Comparison of ENCODE assay signal across 17 cellular contexts in genomic region chr9:93532121-93532520, GRCh38. TPM values are rescaled to one million over a fixed set of nuclear protein-coding genes. Genes with fewer than 3 reads are reported as not detected.
DNase-seq lines count a peak whose midpoint lies in the region; ATAC-seq, FAIRE-seq and TF ChIP-seq lines count a peak whose summit lies in the region.
"Had no signal": no experiment of that assay in that cellular context is flagged by ENCODE, and none has a peak within 500 bp of the region (broad histone marks: within the 10 kb centered on the region; RNA-seq: fewer than 3 reads in every experiment).

No MANE protein-coding gene starts in this region.

- CTCF ChIA-PET in CD4-positive, alpha-beta T cell (lab: Charles Lee), result no interaction called here

- no peak overlapping the region for H3K4me3 ChIP-seq in prostate gland
- H3K4me3 ChIP-seq: BLaER1 treated with 17β-estradiol and CSF1 and Interleukin-3, amounts not matched to agents 10 nM and 100 nM had no signal

- H3K27ac Mint-ChIP-seq in CD4-positive, alpha-beta T cell, result no peak overlapping the region

- TF ChIP-seq POLR2A in prostate gland (IDR thresholded peaks at IDR 0.05), result no peak

- POLR2A ChIA-PET in CD4-positive, alpha-beta T cell (lab: Charles Lee), result no interaction called here

- DNase-seq in astrocyte of the hippocampus (ENCODE audit: low read depth, low spot score) (peak; percentile 51), fibroblast of the conjunctiva (ENCODE audit: low read depth) (peak; percentile 23), prostate gland (ENCODE audit: low spot score) (no peak), NCI-H2081 (lab: John Stamatoyannopoulos, UW) (no peak), DMS53 (lab: John Stamatoyannopoulos, UW) (no peak), RCC 7860 (ENCODE audit: low spot score) (no peak)
- DNase-seq in CD4-positive, alpha-beta T cell, result no peak
- DNase-seq: ACHN; CD4-positive, alpha-beta memory T cell; DMS79 treated with DMSO at 0.1 percent for 48 hours; EL had no signal

- WGBS in prostate gland, result 12% methylated on average over 8 of the region's 8 CpGs

- H3K4me1 ChIP-seq in prostate gland (replicated peaks), result peaks cover 6% of the 10 kb centered on the region

- no peak for ATAC-seq in CD4-positive, alpha-beta T cell (ENCODE audit: poor library complexity)

- H3K9me3 Mint-ChIP-seq in CD4-positive, alpha-beta T cell, result no peaks in the 10 kb centered on the region
- H3K9me3 Mint-ChIP-seq: CD4-positive, alpha-beta memory T cell had no signal

- no peaks in the 10 kb centered on the region for H3K9me3 ChIP-seq in prostate gland
- no peaks in the 10 kb centered on the region for H3K9me3 ChIP-seq in CD4-positive, alpha-beta T cell (ENCODE audit: control insufficient read depth, low read length)
- H3K9me3 ChIP-seq: BLaER1 treated with 17β-estradiol and CSF1 and Interleukin-3, amounts not matched to agents 10 nM and 100 nM had no signal

- H3K27me3 ChIP-seq in prostate gland (replicated peaks; ENCODE audit: insufficient read depth), result no peaks in the 10 kb centered on the region
- H3K27me3 ChIP-seq in CD4-positive, alpha-beta T cell (ENCODE audit: control insufficient read depth, insufficient read depth, low read length), result no peaks in the 10 kb centered on the region
- H3K27me3 ChIP-seq: BLaER1 treated with 17β-estradiol and CSF1 and Interleukin-3, amounts not matched to agents 10 nM and 100 nM had no signal

- H3K27me3 Mint-ChIP-seq in CD4-positive, alpha-beta T cell, result no peaks in the 10 kb centered on the region
- H3K27me3 Mint-ChIP-seq: CD4-positive, alpha-beta memory T cell had no signal

- intact Hi-C loops in prostate gland (cut with DNase I), result loop anchor here (5.0 kb wide), 1 partner anchor 45 kb away; no protein-coding TSS in a partner anchor
- intact Hi-C loops in CD4-positive, alpha-beta T cell (cut with DNase I, micrococcal nuclease), result no loop called here

- H3K27ac ChIP-seq in 22Rv1, result peak overlapping the region; percentile 59
- peak overlapping the region; percentile 8 to 69 for H3K27ac ChIP-seq in prostate gland
- no peak overlapping the region for H3K27ac ChIP-seq in CD4-positive, alpha-beta T cell (ENCODE audit: low read depth, low read length)
- H3K27ac ChIP-seq: BLaER1 treated with 17β-estradiol and CSF1 and Interleukin-3, amounts not matched to agents 10 nM and 100 nM had no signal

- peaks cover 97% of the 10 kb centered on the region for H3K36me3 Mint-ChIP-seq in CD4-positive, alpha-beta T cell (ENCODE audit: low read depth)

- FAIRE-seq in RCC 7860 (lab: Jason Lieb, UNC), result no peak
- FAIRE-seq: G401.6, GM12891, GM19239, H54 had no signal

- H3K4me1 Mint-ChIP-seq in CD4-positive, alpha-beta T cell (ENCODE audit: low read depth), result no peaks in the 10 kb centered on the region

- no peaks in the 10 kb centered on the region for H3K36me3 ChIP-seq in prostate gland

- H3K4me3 Mint-ChIP-seq in CD4-positive, alpha-beta T cell, result no peak overlapping the region
- H3K4me3 Mint-ChIP-seq: CD4-positive, alpha-beta memory T cell had no signal

- TF ChIP-seq CTCF in 22Rv1 (IDR thresholded peaks at IDR 0.05), result no peak
- TF ChIP-seq CTCF in prostate gland (IDR thresholded peaks at IDR 0.05), result no peak
- TF ChIP-seq CTCF in CD4-positive, alpha-beta T cell (IDR thresholded peaks at IDR 0.05), result no peak

RNA-seq across cellular contexts. Expression of gene PHF2, which starts 44.3 kb away (rescaled TPM):
- 10 to 100 TPM; 32.4 to 32.9 TPM for total RNA-seq in prostate gland
- 10 to 100 TPM; 27.3 to 28.8 TPM for total RNA-seq in CD4-positive, alpha-beta T cell

Comparison
In these comparisons a context has a peak if more than half of its experiments do, and no peak if none do; other contexts are left out.
1. DNase-seq: peak in astrocyte of the hippocampus (single experiment) and fibroblast of the conjunctiva (single experiment); none in prostate gland (single experiment), CD4-positive, alpha-beta T cell (0 of 10), NCI-H2081 (0 of 2), DMS53 (single experiment) and RCC 7860 (single experiment).